17 cellular contexts compared by ENCODE assay signal in genomic region chrX:105126201-105126600, GRCh38.
"Had no signal": no experiment of that assay in that cellular context is flagged by ENCODE, and none has a peak within 500 bp of the region (broad histone marks: within the 10 kb centered on the region; RNA-seq: fewer than 3 reads in every experiment).

No MANE protein-coding gene starts in this region.

- H3K27ac ChIP-seq: cardiac muscle cell, lower lobe of right lung, neural progenitor cell had no signal

- FAIRE-seq: colon had no signal

- H3K27me3 Mint-ChIP-seq: activated CD4-positive, alpha-beta T cell treated with anti-CD3 and anti-CD28 coated beads, Interleukin-2, amount 10 ng/mL, durations not matched to agents 24 days and 14 days; activated naive CD8-positive, alpha-beta T cell; naive B cell had no signal

- H3K36me3 ChIP-seq: cardiac muscle cell, lower lobe of right lung, neural progenitor cell had no signal

- H3K4me3 Mint-ChIP-seq: activated CD4-positive, alpha-beta T cell treated with anti-CD3 and anti-CD28 coated beads, Interleukin-2, amount 10 ng/mL, durations not matched to agents 24 days and 14 days; activated naive CD8-positive, alpha-beta T cell; naive B cell; neural progenitor cell had no signal

- H3K4me2 ChIP-seq: neural progenitor cell had no signal

- H3K27ac Mint-ChIP-seq: activated CD4-positive, alpha-beta T cell treated with anti-CD3 and anti-CD28 coated beads, Interleukin-2, amount 10 ng/mL, durations not matched to agents 24 days and 14 days; activated naive CD8-positive, alpha-beta T cell; naive B cell; neural progenitor cell had no signal

- H3K9me3 ChIP-seq: lower lobe of right lung had no signal

- H3K27me3 ChIP-seq: neural progenitor cell had no signal

- H3K4me1 Mint-ChIP-seq: activated CD4-positive, alpha-beta T cell treated with anti-CD3 and anti-CD28 coated beads, Interleukin-2, amount 10 ng/mL, durations not matched to agents 24 days and 14 days; naive B cell; neural progenitor cell had no signal

- H3K9me3 Mint-ChIP-seq: activated CD4-positive, alpha-beta T cell treated with anti-CD3 and anti-CD28 coated beads, Interleukin-2, amount 10 ng/mL, durations not matched to agents 24 days and 14 days; neural progenitor cell had no signal

- ATAC-seq: esophagus mucosa; left cardiac atrium; lower lobe of right lung; sciatic nerve; stimulated activated naive CD8-positive, alpha-beta T cell treated with anti-CD3 and anti-CD28 coated beads, Interleukin-15, Interleukin-2, amounts not matched to agents 100 U/mL and 50 U/mL, for 24 hours had no signal

- H3K9ac ChIP-seq: neural progenitor cell had no signal

- H3K36me3 Mint-ChIP-seq: activated naive CD8-positive, alpha-beta T cell; naive B cell; neural progenitor cell had no signal

- H3K4me1 ChIP-seq: lower lobe of right lung, neural progenitor cell had no signal

- DNase-seq: activated CD4-positive, alpha-beta T cell treated with anti-CD3 and anti-CD28 coated beads, Interleukin-2, amount 10 ng/mL, durations not matched to agents 24 days and 14 days; activated CD4-positive, CD25-positive, alpha-beta regulatory T cell; activated CD8-positive, alpha-beta memory T cell treated with anti-CD3 and anti-CD28 coated beads, Interleukin-2, amount 50 U/mL, for 48 hours; activated gamma-delta T cell treated with Interleukin-2 at 50 U/mL for 16 hours; aorta; glutamatergic neuron; left cardiac atrium; lower lobe of right lung; naive B cell; stimulated activated naive CD8-positive, alpha-beta T cell treated with anti-CD3 and anti-CD28 coated beads, Interleukin-15, Interleukin-2, amounts not matched to agents 100 U/mL and 50 U/mL, for 24 hours; trophoblast cell had no signal

- H3K4me3 ChIP-seq: cardiac muscle cell, lower lobe of right lung, neural progenitor cell had no signal

- H2AFZ ChIP-seq: neural progenitor cell had no signal
